Comparison of ENCODE assay signal across 1 cellular context in the genomic region with DNA sequence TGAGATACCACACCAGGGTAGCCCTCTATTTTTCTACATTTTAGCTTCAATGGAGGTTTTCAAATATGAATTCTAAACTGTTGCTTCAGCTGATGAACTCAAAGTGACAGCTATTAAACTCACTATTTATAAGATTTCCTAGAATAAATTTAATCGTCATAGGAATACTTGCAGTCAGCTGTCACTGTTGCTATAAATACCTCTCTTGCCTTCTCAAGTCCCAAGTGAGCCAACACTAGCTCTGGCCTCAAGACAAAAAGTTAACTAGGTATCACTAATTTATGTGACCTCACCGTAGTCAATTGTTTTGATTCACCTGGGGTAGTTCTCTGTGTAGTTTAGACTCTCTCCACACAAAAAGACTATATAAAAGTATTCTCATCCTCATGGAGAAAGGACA.
TF ChIP-seq lines count a peak whose summit lies in the region.

No MANE protein-coding gene starts in this region.

TF ChIP-seq in WTC11, 78 proteins besides CTCF, POLR2A, EP300 and RAD21 (continued from another document):
- TF ChIP-seq, protein P1, sequence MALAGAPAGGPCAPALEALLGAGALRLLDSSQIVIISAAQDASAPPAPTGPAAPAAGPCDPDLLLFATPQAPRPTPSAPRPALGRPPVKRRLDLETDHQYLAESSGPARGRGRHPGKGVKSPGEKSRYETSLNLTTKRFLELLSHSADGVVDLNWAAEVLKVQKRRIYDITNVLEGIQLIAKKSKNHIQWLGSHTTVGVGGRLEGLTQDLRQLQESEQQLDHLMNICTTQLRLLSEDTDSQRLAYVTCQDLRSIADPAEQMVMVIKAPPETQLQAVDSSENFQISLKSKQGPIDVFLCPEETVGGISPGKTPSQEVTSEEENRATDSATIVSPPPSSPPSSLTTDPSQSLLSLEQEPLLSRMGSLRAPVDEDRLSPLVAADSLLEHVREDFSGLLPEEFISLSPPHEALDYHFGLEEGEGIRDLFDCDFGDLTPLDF (CRISPR knock-in tag; IDR thresholded peaks at IDR 0.05), result no peak
- no peak for TF ChIP-seq MYBL2 (CRISPR knock-in tag; IDR thresholded peaks at IDR 0.05)
- TF ChIP-seq SP1 (CRISPR knock-in tag; conservative IDR thresholded peaks at IDR 0.05), result no peak
- TF ChIP-seq FOXK1 (CRISPR knock-in tag; IDR thresholded peaks at IDR 0.05), result no peak
- TF ChIP-seq, protein P2, sequence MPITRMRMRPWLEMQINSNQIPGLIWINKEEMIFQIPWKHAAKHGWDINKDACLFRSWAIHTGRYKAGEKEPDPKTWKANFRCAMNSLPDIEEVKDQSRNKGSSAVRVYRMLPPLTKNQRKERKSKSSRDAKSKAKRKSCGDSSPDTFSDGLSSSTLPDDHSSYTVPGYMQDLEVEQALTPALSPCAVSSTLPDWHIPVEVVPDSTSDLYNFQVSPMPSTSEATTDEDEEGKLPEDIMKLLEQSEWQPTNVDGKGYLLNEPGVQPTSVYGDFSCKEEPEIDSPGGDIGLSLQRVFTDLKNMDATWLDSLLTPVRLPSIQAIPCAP (CRISPR knock-in tag; IDR thresholded peaks at IDR 0.05), result no peak
- TF ChIP-seq ZNF138 (CRISPR knock-in tag; conservative IDR thresholded peaks at IDR 0.05), result no peak
- TF ChIP-seq, protein P3, sequence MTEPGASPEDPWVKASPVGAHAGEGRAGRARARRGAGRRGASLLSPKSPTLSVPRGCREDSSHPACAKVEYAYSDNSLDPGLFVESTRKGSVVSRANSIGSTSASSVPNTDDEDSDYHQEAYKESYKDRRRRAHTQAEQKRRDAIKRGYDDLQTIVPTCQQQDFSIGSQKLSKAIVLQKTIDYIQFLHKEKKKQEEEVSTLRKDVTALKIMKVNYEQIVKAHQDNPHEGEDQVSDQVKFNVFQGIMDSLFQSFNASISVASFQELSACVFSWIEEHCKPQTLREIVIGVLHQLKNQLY (CRISPR knock-in tag; IDR thresholded peaks at IDR 0.05), result no peak
- TF ChIP-seq, protein P4, sequence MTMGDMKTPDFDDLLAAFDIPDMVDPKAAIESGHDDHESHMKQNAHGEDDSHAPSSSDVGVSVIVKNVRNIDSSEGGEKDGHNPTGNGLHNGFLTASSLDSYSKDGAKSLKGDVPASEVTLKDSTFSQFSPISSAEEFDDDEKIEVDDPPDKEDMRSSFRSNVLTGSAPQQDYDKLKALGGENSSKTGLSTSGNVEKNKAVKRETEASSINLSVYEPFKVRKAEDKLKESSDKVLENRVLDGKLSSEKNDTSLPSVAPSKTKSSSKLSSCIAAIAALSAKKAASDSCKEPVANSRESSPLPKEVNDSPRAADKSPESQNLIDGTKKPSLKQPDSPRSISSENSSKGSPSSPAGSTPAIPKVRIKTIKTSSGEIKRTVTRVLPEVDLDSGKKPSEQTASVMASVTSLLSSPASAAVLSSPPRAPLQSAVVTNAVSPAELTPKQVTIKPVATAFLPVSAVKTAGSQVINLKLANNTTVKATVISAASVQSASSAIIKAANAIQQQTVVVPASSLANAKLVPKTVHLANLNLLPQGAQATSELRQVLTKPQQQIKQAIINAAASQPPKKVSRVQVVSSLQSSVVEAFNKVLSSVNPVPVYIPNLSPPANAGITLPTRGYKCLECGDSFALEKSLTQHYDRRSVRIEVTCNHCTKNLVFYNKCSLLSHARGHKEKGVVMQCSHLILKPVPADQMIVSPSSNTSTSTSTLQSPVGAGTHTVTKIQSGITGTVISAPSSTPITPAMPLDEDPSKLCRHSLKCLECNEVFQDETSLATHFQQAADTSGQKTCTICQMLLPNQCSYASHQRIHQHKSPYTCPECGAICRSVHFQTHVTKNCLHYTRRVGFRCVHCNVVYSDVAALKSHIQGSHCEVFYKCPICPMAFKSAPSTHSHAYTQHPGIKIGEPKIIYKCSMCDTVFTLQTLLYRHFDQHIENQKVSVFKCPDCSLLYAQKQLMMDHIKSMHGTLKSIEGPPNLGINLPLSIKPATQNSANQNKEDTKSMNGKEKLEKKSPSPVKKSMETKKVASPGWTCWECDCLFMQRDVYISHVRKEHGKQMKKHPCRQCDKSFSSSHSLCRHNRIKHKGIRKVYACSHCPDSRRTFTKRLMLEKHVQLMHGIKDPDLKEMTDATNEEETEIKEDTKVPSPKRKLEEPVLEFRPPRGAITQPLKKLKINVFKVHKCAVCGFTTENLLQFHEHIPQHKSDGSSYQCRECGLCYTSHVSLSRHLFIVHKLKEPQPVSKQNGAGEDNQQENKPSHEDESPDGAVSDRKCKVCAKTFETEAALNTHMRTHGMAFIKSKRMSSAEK (CRISPR knock-in tag; IDR thresholded peaks at IDR 0.05; ENCODE audit: borderline replicate concordance), result no peak
- TF ChIP-seq, protein P5, sequence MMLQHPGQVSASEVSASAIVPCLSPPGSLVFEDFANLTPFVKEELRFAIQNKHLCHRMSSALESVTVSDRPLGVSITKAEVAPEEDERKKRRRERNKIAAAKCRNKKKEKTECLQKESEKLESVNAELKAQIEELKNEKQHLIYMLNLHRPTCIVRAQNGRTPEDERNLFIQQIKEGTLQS (CRISPR knock-in tag; conservative IDR thresholded peaks at IDR 0.05), result no peak
